Comparison of ENCODE assay signal across 16 cellular contexts in genomic region chr1:2155147-2155598, GRCh38. TPM values are rescaled to one million over a fixed set of nuclear protein-coding genes. Genes with fewer than 3 reads are reported as not detected.
DNase-seq lines count a peak whose midpoint lies in the region; ATAC-seq, FAIRE-seq and TF ChIP-seq lines count a peak whose summit lies in the region.
"Had no signal": no experiment of that assay in that cellular context is flagged by ENCODE, and none has a peak within 500 bp of the region (broad histone marks: within the 10 kb centered on the region; RNA-seq: fewer than 3 reads in every experiment).

No MANE protein-coding gene starts in this region.

- H3K9me3 ChIP-seq in CD8-positive, alpha-beta T cell (ENCODE audit: low read length): no peaks in the 10 kb centered on the region
- no peaks in the 10 kb centered on the region for H3K9me3 ChIP-seq in H9 (ENCODE audit: control insufficient read depth, low read depth, low read length)
- H3K9me3 ChIP-seq: BLaER1 had no signal

- POLR2A ChIA-PET in CD8-positive, alpha-beta T cell (lab: Charles Lee): interaction anchor here (1.1 kb wide), 1 partner anchor 391 kb away, joined by 3 read pairs; no protein-coding TSS in a partner anchor
- POLR2A ChIA-PET in naive thymus-derived CD8-positive, alpha-beta T cell (lab: Charles Lee): no interaction called here

- peaks cover 58% of the 10 kb centered on the region for H3K36me3 Mint-ChIP-seq in CD8-positive, alpha-beta T cell
- peaks cover 12 to 65% (median 28%) of the 10 kb centered on the region in 3 experiments for H3K36me3 Mint-ChIP-seq in H9 (ENCODE audit: insufficient read depth in 1 of 3, low read depth in 3 of 3)
- H3K36me3 Mint-ChIP-seq in naive thymus-derived CD8-positive, alpha-beta T cell: peaks cover 5 to 43% (median 23%) of the 10 kb centered on the region in 3 donors
- no peaks in the 10 kb centered on the region for H3K36me3 Mint-ChIP-seq in activated naive CD4-positive, alpha-beta T cell treated with anti-CD3 and anti-CD28 coated beads for 36 hours (ENCODE audit: low read depth)

- H3K4me3 Mint-ChIP-seq in CD8-positive, alpha-beta T cell: no peak overlapping the region
- no peak overlapping the region; a peak in 1 of 5 replicates for H3K4me3 Mint-ChIP-seq in H9
- H3K4me3 Mint-ChIP-seq in naive thymus-derived CD8-positive, alpha-beta T cell: peak overlapping the region in 1 of 10 donors; percentile 26
- no peak overlapping the region for H3K4me3 Mint-ChIP-seq in activated naive CD4-positive, alpha-beta T cell treated with anti-CD3 and anti-CD28 coated beads for 36 hours

- H2AFZ ChIP-seq in H9 (ENCODE audit: low read length): no peak overlapping the region

- H3K27ac Mint-ChIP-seq in CD8-positive, alpha-beta T cell: peak overlapping the region; percentile 19
- no peak overlapping the region for H3K27ac Mint-ChIP-seq in H9
- H3K27ac Mint-ChIP-seq in naive thymus-derived CD8-positive, alpha-beta T cell: peak overlapping the region in 8 of 10 donors; percentile 5 to 74 (median 48)
- no peak overlapping the region for H3K27ac Mint-ChIP-seq in activated naive CD4-positive, alpha-beta T cell treated with anti-CD3 and anti-CD28 coated beads for 36 hours

- H3K4me1 ChIP-seq in CD8-positive, alpha-beta T cell (ENCODE audit: insufficient read depth, low read length): peaks cover 37% of the 10 kb centered on the region
- no peaks in the 10 kb centered on the region for H3K4me1 ChIP-seq in H9 (ENCODE audit: insufficient read depth, low read length)
- H3K4me1 ChIP-seq: BLaER1 had no signal

- no peak overlapping the region for H2AK5ac ChIP-seq in H9 (ENCODE audit: insufficient read length, low read length)

- H3K27ac ChIP-seq in CD8-positive, alpha-beta T cell (ENCODE audit: low read depth, low read length): no peak overlapping the region
- no peak overlapping the region for H3K27ac ChIP-seq in H9 (ENCODE audit: insufficient read length, low read depth, low read length)
- H3K27ac ChIP-seq: BLaER1 had no signal

- no peak for ATAC-seq in CD8-positive, alpha-beta T cell
- no peak for ATAC-seq in naive thymus-derived CD8-positive, alpha-beta T cell
- ATAC-seq in GM19463 (IDR thresholded peaks at IDR 0.05; ENCODE audit: unreplicated experiment) (no peak), HG03045 (IDR thresholded peaks at IDR 0.05; ENCODE audit: unreplicated experiment) (no peak)
- ATAC-seq: Panc1 had no signal

- no peak overlapping the region for H3K4ac ChIP-seq in H9 (ENCODE audit: low read depth, low read length)

- H2BK12ac ChIP-seq in H9 (ENCODE audit: insufficient read length, low read depth, low read length): no peak overlapping the region

- no peak overlapping the region for H4K91ac ChIP-seq in H9 (ENCODE audit: insufficient read length, low read depth, low read length)

- H2BK5ac ChIP-seq in H9 (ENCODE audit: insufficient read length, low read length): no peak overlapping the region

- no peak overlapping the region for H3K56ac ChIP-seq in H9 (ENCODE audit: insufficient read length, low read depth, low read length)

- peak overlapping the region; percentile 10 for H4K5ac ChIP-seq in H9 (ENCODE audit: insufficient read length, low read depth, low read length)

- H3K23me2 ChIP-seq in H9 (ENCODE audit: insufficient read length, low read depth, low read length, poor library complexity, severe bottlenecking): no peaks in the 10 kb centered on the region

- H4K8ac ChIP-seq in H9 (replicated peaks; ENCODE audit: insufficient read length, low read depth, low read length): no peak overlapping the region

- WGBS in H9 (ENCODE audit: extremely low coverage, insufficient read length, low lambda C conversion rate): 100% methylated on average over 2 of the region's 10 CpGs

- H2BK120ac ChIP-seq in H9 (ENCODE audit: low read depth, low read length, poor library complexity, severe bottlenecking): no peak overlapping the region

- no peak for TF ChIP-seq CTCF in CD8-positive, alpha-beta T cell (IDR thresholded peaks at IDR 0.05)
- TF ChIP-seq CTCF in H9 (conservative IDR thresholded peaks at IDR 0.05) (no peak), bronchial epithelial cell (IDR thresholded peaks at IDR 0.05; ENCODE audit: insufficient read depth, low read length, severe bottlenecking) (no peak), GM20000 (IDR thresholded peaks at IDR 0.05; ENCODE audit: extremely low read depth, missing control alignments) (no peak)

- H3K79me1 ChIP-seq in H9 (ENCODE audit: insufficient read depth, low read depth, low read length, poor library complexity, severe bottlenecking): no peaks in the 10 kb centered on the region

- no peaks in the 10 kb centered on the region; the same call in 1 of the 2 replicates for H3K79me2 ChIP-seq in H9 (ENCODE audit: insufficient read depth, low read length)

- no peaks in the 10 kb centered on the region for H3K27me3 Mint-ChIP-seq in CD8-positive, alpha-beta T cell (ENCODE audit: low read depth)
- H3K27me3 Mint-ChIP-seq in H9 (ENCODE audit: low read depth): no peaks in the 10 kb centered on the region; the same call in 1 of the 2 replicates
- no peaks in the 10 kb centered on the region for H3K27me3 Mint-ChIP-seq in naive thymus-derived CD8-positive, alpha-beta T cell
- no peaks in the 10 kb centered on the region for H3K27me3 Mint-ChIP-seq in activated naive CD4-positive, alpha-beta T cell treated with anti-CD3 and anti-CD28 coated beads for 36 hours (ENCODE audit: low read depth)

- H2BK15ac ChIP-seq in H9 (ENCODE audit: low read depth, low read length): no peak overlapping the region

- H3K23ac ChIP-seq in H9 (ENCODE audit: insufficient read length, low read depth, low read length): no peak overlapping the region

- no peak overlapping the region for H3T11ph ChIP-seq in H9 (ENCODE audit: low read length)

- no peak overlapping the region for H3K9ac ChIP-seq in H9 (ENCODE audit: extremely low read depth, insufficient read length, low read length)
- H3K9ac ChIP-seq: BLaER1 had no signal

- H3K18ac ChIP-seq in H9 (ENCODE audit: insufficient read length, low read depth, low read length): no peak overlapping the region

- CTCF ChIA-PET in CD8-positive, alpha-beta T cell (lab: Charles Lee): interaction anchor here (2.4 kb wide), 1 partner anchor 19 kb away, joined by 6 read pairs; no protein-coding TSS in a partner anchor
- CTCF ChIA-PET in activated naive CD4-positive, alpha-beta T cell treated with anti-CD3 and anti-CD28 coated beads for 36 hours (lab: Charles Lee): no interaction called here

- peaks cover 3% of the 10 kb centered on the region for H4K20me1 ChIP-seq in H9 (ENCODE audit: control insufficient read depth, insufficient read depth, insufficient read length)

- no peaks in the 10 kb centered on the region for H3K36me3 ChIP-seq in CD8-positive, alpha-beta T cell (ENCODE audit: insufficient read depth, low read length)
- peaks cover 17% of the 10 kb centered on the region for H3K36me3 ChIP-seq in bronchial epithelial cell (ENCODE audit: control insufficient read depth, insufficient read depth, low read length)

- no peak overlapping the region for H3K4me2 ChIP-seq in H9 (ENCODE audit: insufficient read depth, insufficient read length, low read length)
- H3K4me2 ChIP-seq: BLaER1 had no signal

- intact Hi-C loops in CD8-positive, alpha-beta T cell (cut with DNase I, micrococcal nuclease): no loop called here
- intact Hi-C loops in activated naive CD4-positive, alpha-beta T cell treated with anti-CD3 and anti-CD28 coated beads for 36 hours (cut with micrococcal nuclease): no loop called here

- no peaks in the 10 kb centered on the region for H3K27me3 ChIP-seq in CD8-positive, alpha-beta T cell (ENCODE audit: insufficient read depth, low read length)
- H3K27me3 ChIP-seq in H9 (ENCODE audit: insufficient read depth, low read length) (no peaks in the 10 kb centered on the region), bronchial epithelial cell (ENCODE audit: control insufficient read depth, insufficient read depth, low read length) (no peaks in the 10 kb centered on the region)
- H3K27me3 ChIP-seq: BLaER1 had no signal

- H3K4me1 Mint-ChIP-seq in CD8-positive, alpha-beta T cell (ENCODE audit: low read depth): peaks cover 33% of the 10 kb centered on the region
- H3K4me1 Mint-ChIP-seq in H9: no peaks in the 10 kb centered on the region
- peaks cover 17 to 49% (median 39%) of the 10 kb centered on the region in 4 donors for H3K4me1 Mint-ChIP-seq in naive thymus-derived CD8-positive, alpha-beta T cell
- H3K4me1 Mint-ChIP-seq in activated naive CD4-positive, alpha-beta T cell treated with anti-CD3 and anti-CD28 coated beads for 36 hours (ENCODE audit: low read depth): peaks cover 14% of the 10 kb centered on the region

- H2BK20ac ChIP-seq in H9 (ENCODE audit: low read depth, low read length, poor library complexity, severe bottlenecking): no peak overlapping the region

- no peak overlapping the region for H3K14ac ChIP-seq in H9 (ENCODE audit: insufficient read depth, low read length)

- H3K9me3 Mint-ChIP-seq in CD8-positive, alpha-beta T cell: no peaks in the 10 kb centered on the region
- H3K9me3 Mint-ChIP-seq in H9: no peaks in the 10 kb centered on the region
- peaks cover 0 to 14% (median 0%) of the 10 kb centered on the region in 9 donors for H3K9me3 Mint-ChIP-seq in naive thymus-derived CD8-positive, alpha-beta T cell
- H3K9me3 Mint-ChIP-seq in activated naive CD4-positive, alpha-beta T cell treated with anti-CD3 and anti-CD28 coated beads for 36 hours: no peaks in the 10 kb centered on the region

- H3K4me3 ChIP-seq in CD8-positive, alpha-beta T cell (ENCODE audit: low read depth, low read length): no peak overlapping the region
- H3K4me3 ChIP-seq in bronchial epithelial cell (ENCODE audit: low read depth, low read length): no peak overlapping the region
- H3K4me3 ChIP-seq: BLaER1 had no signal

- no peak for DNase-seq in CD8-positive, alpha-beta T cell
- DNase-seq in H9 (no peak), bronchial epithelial cell (ENCODE audit: low read depth) (no peak), GM20000 (ENCODE audit: low spot score) (no peak)
- no peak for DNase-seq in naive thymus-derived CD8-positive, alpha-beta T cell
- DNase-seq in activated naive CD4-positive, alpha-beta T cell treated with anti-CD3 and anti-CD28 coated beads for 36 hours: no peak
- DNase-seq: DMS79, KBM-7, NCI-H1105, NCI-H2081, NCI-H446 treated with DMSO at 0.1 percent for 48 hours had no signal

- peak; percentile 96 for FAIRE-seq in bronchial epithelial cell (lab: Jason Lieb, UNC)
- FAIRE-seq: H54 had no signal

RNA-seq across cellular contexts. Expression of gene FAAP20, which starts 39.4 kb away (rescaled TPM):
- 10 to 100 TPM; 53.6 to 61.1 TPM for total RNA-seq in CD8-positive, alpha-beta T cell
- total RNA-seq in H9 (2021) (119 and 125 TPM in 2 replicates), bronchial epithelial cell (14.2 and 15.0 TPM in 2 replicates)
- 10 to 100 TPM; 39.4 to 49.3 TPM for total RNA-seq in naive thymus-derived CD8-positive, alpha-beta T cell
- polyA plus RNA-seq in naive thymus-derived CD8-positive, alpha-beta T cell: 10 to 100 TPM; 70.1 to 76.6 (median 74.9) TPM
- total RNA-seq in activated naive CD4-positive, alpha-beta T cell treated with anti-CD3 and anti-CD28 coated beads for 36 hours: 10 to 100 TPM; 48.2 to 54.4 TPM

Comparison
In these comparisons a context has a peak if more than half of its experiments do, and no peak if none do; other contexts are left out.
1. H3K27ac Mint-ChIP-seq: peak in CD8-positive, alpha-beta T cell (single experiment) and naive thymus-derived CD8-positive, alpha-beta T cell (8 of 10); none in H9 (0 of 3) and activated naive CD4-positive, alpha-beta T cell treated with anti-CD3 and anti-CD28 coated beads for 36 hours (single experiment).